In the genomic region with DNA sequence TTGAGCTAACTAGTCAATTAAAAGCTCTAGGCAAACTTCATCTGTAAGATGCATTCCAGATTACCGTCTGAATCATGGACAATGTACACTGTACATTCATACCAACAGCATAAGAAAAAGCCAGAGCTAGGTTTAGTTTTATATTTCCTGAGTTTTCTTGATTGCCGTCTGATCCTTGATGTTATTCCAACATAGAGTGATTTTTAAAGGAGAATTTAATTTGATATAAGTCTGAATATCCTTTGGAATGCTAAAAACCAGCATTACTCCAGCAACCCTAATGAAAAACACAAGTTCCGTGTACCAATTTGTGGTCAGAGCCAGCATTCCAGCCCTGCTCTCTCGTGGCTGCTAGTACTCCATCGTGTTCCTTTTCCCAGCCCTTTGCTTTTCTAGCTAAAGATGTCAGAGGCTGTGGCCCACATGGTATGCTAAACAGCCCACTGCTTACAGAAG, we compare ENCODE assay signal across 1 cellular context.
TF ChIP-seq lines count a peak whose summit lies in the region.

No MANE protein-coding gene starts in this region.

TF ChIP-seq in IMR-90, 13 proteins besides CTCF, POLR2A, EP300 and RAD21:
- TF ChIP-seq BHLHE40 (IDR thresholded peaks at IDR 0.05; ENCODE audit: low read depth, low read length) (peak; percentile 31; the same call in 1 of the 2 replicates), MAZ (IDR thresholded peaks at IDR 0.05; ENCODE audit: borderline replicate concordance, low read depth, low read length) (no peak)
